Comparison of ENCODE assay signal across 18 cellular contexts in genomic region chr6:84752118-84752850, GRCh38. TPM values are rescaled to one million over a fixed set of nuclear protein-coding genes. Genes with fewer than 3 reads are reported as not detected.
DNase-seq lines count a peak whose midpoint lies in the region; ATAC-seq, FAIRE-seq and TF ChIP-seq lines count a peak whose summit lies in the region.
"Had no signal": no experiment of that assay in that cellular context is flagged by ENCODE, and none has a peak within 500 bp of the region (broad histone marks: within the 10 kb centered on the region; RNA-seq: fewer than 3 reads in every experiment).

No MANE protein-coding gene starts in this region.

- ATAC-seq in thoracic aorta (ENCODE audit: insufficient number of reproducible peaks, low FRiP score, low read depth), result peak; percentile 33
- ATAC-seq: natural killer cell treated with Interleukin-12 subunit alpha and Interleukin-12 subunit beta and Interleukin-15 and Interleukin-18, amount 100 ng/mL, for 72 hours had no signal

- H3K27ac ChIP-seq in right atrium auricular region (peak overlapping the region; percentile 54 to 60), thoracic aorta (peak overlapping the region; percentile 29 to 46)

- H3K4me1 ChIP-seq in Loucy (ENCODE audit: insufficient read depth, low read length, poor library complexity, severe bottlenecking), result peaks cover 5% of the 10 kb centered on the region
- H3K4me1 ChIP-seq in right atrium auricular region, result no peaks in the 10 kb centered on the region
- peaks cover 48 to 92% of the 10 kb centered on the region in 2 donors for H3K4me1 ChIP-seq in thoracic aorta (ENCODE audit: control insufficient read depth in 1 of 2, low read depth in 2 of 2)

- FAIRE-seq in bronchial epithelial cell (lab: Jason Lieb, UNC), result no peak
- FAIRE-seq: GM12891 had no signal

- H4K20me1 ChIP-seq in Loucy (ENCODE audit: insufficient read depth, low read length, poor library complexity, severe bottlenecking), result no peaks in the 10 kb centered on the region

- no peaks in the 10 kb centered on the region for H3K9me3 ChIP-seq in Loucy (ENCODE audit: insufficient read depth, low read depth, low read length)
- H3K9me3 ChIP-seq in right atrium auricular region, result no peaks in the 10 kb centered on the region
- no peaks in the 10 kb centered on the region for H3K9me3 ChIP-seq in thoracic aorta

- TF ChIP-seq CTCF in Loucy (conservative IDR thresholded peaks at IDR 0.05; ENCODE audit: low read length) (peak; percentile 45), bronchial epithelial cell (IDR thresholded peaks at IDR 0.05; ENCODE audit: insufficient read depth, low read length, severe bottlenecking) (peak; percentile 5), right atrium auricular region (IDR thresholded peaks at IDR 0.05) (no peak), thoracic aorta (IDR thresholded peaks at IDR 0.05) (peak; percentile 36)

- H3K9me2 ChIP-seq in Loucy (replicated peaks; ENCODE audit: low read depth, low read length), result no peaks in the 10 kb centered on the region

- H3K9ac ChIP-seq in Loucy (ENCODE audit: low read depth, low read length, poor library complexity, severe bottlenecking), result no peak overlapping the region

- DNase-seq in bronchial epithelial cell (ENCODE audit: low read depth) (no peak), right atrium auricular region (ENCODE audit: low spot score) (no peak), thoracic aorta (ENCODE audit: low spot score) (no peak), NCI-H146 (lab: John Stamatoyannopoulos, UW) (no peak), epidermal melanocyte (ENCODE audit: insufficient read length, low spot score) (no peak)
- DNase-seq in activated naive CD4-positive, alpha-beta T cell treated with anti-CD3 and anti-CD28 coated beads, Interleukin-2, amount 50 U/mL, for 16 hours, result no peak
- DNase-seq: activated CD4-positive, alpha-beta T cell treated with anti-CD3 and anti-CD28 coated beads, Interleukin-2, amount 10 ng/mL, durations not matched to agents 24 days and 14 days; activated naive CD4-positive, alpha-beta T cell treated with Interleukin-2 at 50 U/mL for 16 hours; activated T-cell treated with anti-CD3 and anti-CD28 coated beads for 4 hours; aorta; C1 segment of cervical spinal cord; erythroblast; GF-D8; NCI-H1436; stimulated activated CD4-positive, alpha-beta T cell treated with anti-CD3 and anti-CD28 coated beads, Interleukin-12 subunit alpha, Interleukin-12 subunit beta, amount 100 ng/mL, for 4 hours had no signal

- no peaks in the 10 kb centered on the region for H3K79me2 ChIP-seq in Loucy (ENCODE audit: insufficient read depth, low read length)

- no peaks in the 10 kb centered on the region for H3F3A ChIP-seq in Loucy (ENCODE audit: low read depth)

- H3K4me2 ChIP-seq in Loucy (ENCODE audit: low read depth, low read length, poor library complexity, severe bottlenecking), result no peak overlapping the region

- no peak overlapping the region for H2AFZ ChIP-seq in Loucy (ENCODE audit: low read length)

- H3K4me3 ChIP-seq in Loucy (ENCODE audit: low read length, poor library complexity, severe bottlenecking) (no peak overlapping the region), bronchial epithelial cell (ENCODE audit: low read depth, low read length) (no peak overlapping the region), right atrium auricular region (no peak overlapping the region), thoracic aorta (peak overlapping the region; percentile 2)

- H3K36me3 ChIP-seq in Loucy (ENCODE audit: insufficient read depth, low read length), result no peaks in the 10 kb centered on the region
- no peaks in the 10 kb centered on the region for H3K36me3 ChIP-seq in bronchial epithelial cell (ENCODE audit: control insufficient read depth, insufficient read depth, low read length)
- peaks cover under 1% of the 10 kb centered on the region for H3K36me3 ChIP-seq in right atrium auricular region
- H3K36me3 ChIP-seq in thoracic aorta, result peaks cover 4% of the 10 kb centered on the region

- H3K27me3 ChIP-seq in Loucy (ENCODE audit: insufficient read depth, low read length, poor library complexity, severe bottlenecking), result no peaks in the 10 kb centered on the region
- H3K27me3 ChIP-seq in bronchial epithelial cell (ENCODE audit: control insufficient read depth, insufficient read depth, low read length), result peaks cover 11% of the 10 kb centered on the region
- H3K27me3 ChIP-seq in right atrium auricular region, result no peaks in the 10 kb centered on the region
- no peaks in the 10 kb centered on the region for H3K27me3 ChIP-seq in thoracic aorta (replicated peaks; ENCODE audit: insufficient read depth)

RNA-seq across cellular contexts. Expression of gene TBX18, which starts 12.1 kb away (rescaled TPM):
- total RNA-seq in bronchial epithelial cell, result 0.26 and 1.3 TPM in 2 replicates
- total RNA-seq in right atrium auricular region, result 10 to 100 TPM in 1 of 2 donors, 1 to 10 TPM in 1; 8.2 to 13.1 TPM
- 10 to 100 TPM; 53.5 to 85.4 TPM for total RNA-seq in thoracic aorta
- total RNA-seq: activated CD4-positive, alpha-beta T cell treated with anti-CD3 and anti-CD28 coated beads, Interleukin-2, amount 10 ng/mL, durations not matched to agents 24 days and 14 days; natural killer cell treated with Interleukin-12 subunit alpha and Interleukin-12 subunit beta and Interleukin-15 and Interleukin-18, amount 100 ng/mL, for 72 hours had no signal

Comparison
In these comparisons a context has a peak if more than half of its experiments do, and no peak if none do; other contexts are left out.
1. CTCF ChIP-seq: peak in Loucy (single experiment), bronchial epithelial cell (single experiment) and thoracic aorta (single experiment); none in right atrium auricular region (0 of 2).